18 cellular contexts compared by ENCODE assay signal in the genomic region with DNA sequence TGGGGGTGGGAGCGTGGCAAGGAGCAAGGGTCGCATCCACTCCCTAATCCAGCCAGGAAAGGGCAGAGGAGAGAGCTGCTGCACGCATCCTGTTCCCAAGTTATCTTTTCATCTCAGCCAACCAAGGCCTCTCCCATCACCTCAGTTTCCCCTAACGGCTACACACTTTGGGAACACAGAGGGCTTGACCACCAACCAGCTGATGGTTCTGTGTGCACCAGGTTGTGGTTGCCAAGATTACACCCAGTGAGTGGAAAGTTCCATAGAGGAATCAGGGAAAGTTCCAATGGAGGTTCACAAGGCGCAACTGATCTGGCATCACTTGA. TPM values are rescaled to one million over a fixed set of nuclear protein-coding genes. Genes with fewer than 3 reads are reported as not detected.
DNase-seq lines count a peak whose midpoint lies in the region; ATAC-seq and TF ChIP-seq lines count a peak whose summit lies in the region.
"Had no signal": no experiment of that assay in that cellular context is flagged by ENCODE, and none has a peak within 500 bp of the region (broad histone marks: within the 10 kb centered on the region; RNA-seq: fewer than 3 reads in every experiment).

No MANE protein-coding gene starts in this region.

- H3K9me3 Mint-ChIP-seq in activated CD4-positive, alpha-beta memory T cell treated with anti-CD3 and anti-CD28 coated beads, Interleukin-2, amount 10 ng/mL, durations not matched to agents 7 days and 5 days: no peaks in the 10 kb centered on the region
- no peaks in the 10 kb centered on the region for H3K9me3 Mint-ChIP-seq in activated CD4-positive, alpha-beta memory T cell treated with anti-CD3 and anti-CD28 coated beads for 36 hours
- H3K9me3 Mint-ChIP-seq: activated naive CD8-positive, alpha-beta T cell treated with anti-CD3 and anti-CD28 coated beads for 36 hours; CD8-positive, alpha-beta memory T cell; neural crest cell had no signal

- H4K20me1 ChIP-seq in GM23248 (ENCODE audit: insufficient read depth): no peaks in the 10 kb centered on the region

- H3K27ac Mint-ChIP-seq in activated CD4-positive, alpha-beta memory T cell treated with anti-CD3 and anti-CD28 coated beads, Interleukin-2, amount 10 ng/mL, durations not matched to agents 7 days and 5 days: peak overlapping the region; percentile 18
- H3K27ac Mint-ChIP-seq in activated CD4-positive, alpha-beta memory T cell treated with anti-CD3 and anti-CD28 coated beads for 36 hours: no peak overlapping the region
- H3K27ac Mint-ChIP-seq: activated naive CD8-positive, alpha-beta T cell treated with anti-CD3 and anti-CD28 coated beads for 36 hours had no signal

- in situ Hi-C loops in GM23248 (cut with MboI): no loop called here

- TF ChIP-seq POLR2A in gastroesophageal sphincter (IDR thresholded peaks at IDR 0.05): no peak
- no peak for TF ChIP-seq POLR2A in spleen (IDR thresholded peaks at IDR 0.05)

- H3K36me3 Mint-ChIP-seq in activated CD4-positive, alpha-beta memory T cell treated with anti-CD3 and anti-CD28 coated beads, Interleukin-2, amount 10 ng/mL, durations not matched to agents 7 days and 5 days (ENCODE audit: low read depth): peaks cover 83% of the 10 kb centered on the region
- peaks cover 47% of the 10 kb centered on the region for H3K36me3 Mint-ChIP-seq in activated CD4-positive, alpha-beta memory T cell treated with anti-CD3 and anti-CD28 coated beads for 36 hours
- H3K36me3 Mint-ChIP-seq: activated naive CD8-positive, alpha-beta T cell treated with anti-CD3 and anti-CD28 coated beads for 36 hours had no signal

- H3K79me2 ChIP-seq in GM23248 (ENCODE audit: insufficient read depth): peaks cover 3% of the 10 kb centered on the region; the same call in 1 of the 2 replicates

- peak overlapping the region; percentile 78 for H3K27ac ChIP-seq in GM23248
- peak overlapping the region; percentile 0 to 88 (median 85) for H3K27ac ChIP-seq in gastroesophageal sphincter
- peak overlapping the region in 6 of 8 donors; percentile 40 to 82 (median 68) for H3K27ac ChIP-seq in spleen
- H3K27ac ChIP-seq: body of pancreas, SK-N-MC had no signal

- no peak overlapping the region; the same call in 1 of the 2 replicates for H2AFZ ChIP-seq in GM23248

- H3K4me1 ChIP-seq in GM23248 (ENCODE audit: insufficient read depth): peaks cover 23% of the 10 kb centered on the region
- peaks cover 8 to 86% (median 19%) of the 10 kb centered on the region in 3 donors for H3K4me1 ChIP-seq in gastroesophageal sphincter
- peaks cover 2 to 79% (median 23%) of the 10 kb centered on the region in 6 donors for H3K4me1 ChIP-seq in spleen
- H3K4me1 ChIP-seq: body of pancreas, HAP-1 had no signal

- no peak overlapping the region for H3K4me3 ChIP-seq in GM23248
- no peak overlapping the region for H3K4me3 ChIP-seq in gastroesophageal sphincter
- H3K4me3 ChIP-seq in spleen: no peak overlapping the region
- H3K4me3 ChIP-seq: body of pancreas, HAP-1, SK-N-MC had no signal

- no peaks in the 10 kb centered on the region for H3K27me3 ChIP-seq in GM23248 (replicated peaks; ENCODE audit: insufficient read depth)
- no peaks in the 10 kb centered on the region for H3K27me3 ChIP-seq in gastroesophageal sphincter
- no peaks in the 10 kb centered on the region for H3K27me3 ChIP-seq in spleen (replicated peaks in 1 of 7)
- H3K27me3 ChIP-seq: body of pancreas had no signal

- peak overlapping the region; percentile 16 for H3K4me2 ChIP-seq in GM23248 (ENCODE audit: unreplicated experiment)

- no peak overlapping the region for H3K4me3 Mint-ChIP-seq in activated CD4-positive, alpha-beta memory T cell treated with anti-CD3 and anti-CD28 coated beads, Interleukin-2, amount 10 ng/mL, durations not matched to agents 7 days and 5 days
- no peak overlapping the region for H3K4me3 Mint-ChIP-seq in activated CD4-positive, alpha-beta memory T cell treated with anti-CD3 and anti-CD28 coated beads for 36 hours
- H3K4me3 Mint-ChIP-seq: activated naive CD8-positive, alpha-beta T cell treated with anti-CD3 and anti-CD28 coated beads for 36 hours; CD8-positive, alpha-beta memory T cell; neural crest cell had no signal

- H3K9me3 ChIP-seq in GM23248 (ENCODE audit: low read depth) (no peaks in the 10 kb centered on the region), gastroesophageal sphincter (no peaks in the 10 kb centered on the region), spleen (no peaks in the 10 kb centered on the region)
- H3K9me3 ChIP-seq: body of pancreas, HAP-1 had no signal

- intact Hi-C loops in activated CD4-positive, alpha-beta memory T cell treated with anti-CD3 and anti-CD28 coated beads for 36 hours (cut with micrococcal nuclease): no loop called here
- intact Hi-C loops in spleen (cut with DNase I; ENCODE audit: low total_unique reads): no loop called here

- CTCF ChIA-PET in activated CD4-positive, alpha-beta memory T cell treated with anti-CD3 and anti-CD28 coated beads, Interleukin-2, amount 10 ng/mL, durations not matched to agents 7 days and 5 days (lab: Charles Lee): no interaction called here
- CTCF ChIA-PET in activated CD4-positive, alpha-beta memory T cell treated with anti-CD3 and anti-CD28 coated beads for 36 hours (lab: Charles Lee): interaction anchor here (2.3 kb wide), 1 partner anchor 12 kb away, joined by 6 read pairs; no protein-coding TSS in a partner anchor

- H3F3A ChIP-seq in GM23248 (ENCODE audit: insufficient read depth): peaks cover 19% of the 10 kb centered on the region

- peak; percentile 22 for ATAC-seq in gastroesophageal sphincter
- no peak for ATAC-seq in GM19023 (IDR thresholded peaks at IDR 0.05; ENCODE audit: unreplicated experiment)
- ATAC-seq: body of pancreas had no signal

- peaks cover 70% of the 10 kb centered on the region for H3K4me1 Mint-ChIP-seq in activated CD4-positive, alpha-beta memory T cell treated with anti-CD3 and anti-CD28 coated beads, Interleukin-2, amount 10 ng/mL, durations not matched to agents 7 days and 5 days
- H3K4me1 Mint-ChIP-seq in activated CD4-positive, alpha-beta memory T cell treated with anti-CD3 and anti-CD28 coated beads for 36 hours (ENCODE audit: low read depth): peaks cover 27% of the 10 kb centered on the region
- H3K4me1 Mint-ChIP-seq: activated naive CD8-positive, alpha-beta T cell treated with anti-CD3 and anti-CD28 coated beads for 36 hours; neural crest cell had no signal

- POLR2A ChIA-PET in activated CD4-positive, alpha-beta memory T cell treated with anti-CD3 and anti-CD28 coated beads, Interleukin-2, amount 10 ng/mL, durations not matched to agents 7 days and 5 days (lab: Charles Lee): interaction anchor here (1.5 kb wide), 1 partner anchor 10 kb away, joined by 4 read pairs; no protein-coding TSS in a partner anchor
- POLR2A ChIA-PET in activated CD4-positive, alpha-beta memory T cell treated with anti-CD3 and anti-CD28 coated beads for 36 hours (lab: Charles Lee): interaction anchor here (1.0 kb wide), 1 partner anchor 13 kb away, joined by 3 read pairs; no protein-coding TSS in a partner anchor

- no peak for DNase-seq in activated CD4-positive, alpha-beta memory T cell treated with anti-CD3 and anti-CD28 coated beads, Interleukin-2, amount 10 ng/mL, durations not matched to agents 7 days and 5 days
- no peak for DNase-seq in activated CD4-positive, alpha-beta memory T cell treated with anti-CD3 and anti-CD28 coated beads for 36 hours
- DNase-seq in GM23248 (no peak), spleen (no peak), A172 (ENCODE audit: low spot score) (no peak)
- DNase-seq in effector CD8-positive, alpha-beta T cell (lab: John Stamatoyannopoulos, UW): no peak
- DNase-seq: activated CD4-positive, alpha-beta T cell treated with anti-CD3 and anti-CD28 coated beads for 48 hours; activated naive CD8-positive, alpha-beta T cell treated with anti-CD3 and anti-CD28 coated beads for 36 hours; activated T-cell treated with anti-CD3 and anti-CD28 coated beads, Interleukin-2, amount 50 U/mL, for 1 hour; body of pancreas; CD8-positive, alpha-beta memory T cell; MM.1S; NCI-H1694 treated with DMSO at 0.1 percent for 48 hours had no signal

- no peak for TF ChIP-seq EP300 in gastroesophageal sphincter (IDR thresholded peaks at IDR 0.05)

- H3K9me2 ChIP-seq in GM23248 (ENCODE audit: insufficient read depth): no peaks in the 10 kb centered on the region

- no peaks in the 10 kb centered on the region for H3K27me3 Mint-ChIP-seq in activated CD4-positive, alpha-beta memory T cell treated with anti-CD3 and anti-CD28 coated beads, Interleukin-2, amount 10 ng/mL, durations not matched to agents 7 days and 5 days
- no peaks in the 10 kb centered on the region for H3K27me3 Mint-ChIP-seq in activated CD4-positive, alpha-beta memory T cell treated with anti-CD3 and anti-CD28 coated beads for 36 hours
- H3K27me3 Mint-ChIP-seq: activated naive CD8-positive, alpha-beta T cell treated with anti-CD3 and anti-CD28 coated beads for 36 hours had no signal

- WGBS in GM23248 (ENCODE audit: low coverage in 1 of 2, low lambda C conversion rate in 2 of 2, missing lambda C conversion rate in 2 of 2), 2 experiments: 91 to 94% methylated on average over 5 of the region's 5 CpGs
- 83% methylated on average over 1 of the region's 5 CpGs; no CpG with 5 or more reads in 1 of the 2 donors for WGBS in gastroesophageal sphincter (ENCODE audit: low coverage in 1 of 2), 2 donors
- WGBS in spleen, 5 donors: 63 to 96% (median 83%) methylated on average over 5 of the region's 5 CpGs

- H3K36me3 ChIP-seq in GM23248 (ENCODE audit: low read depth) (no peaks in the 10 kb centered on the region), gastroesophageal sphincter (peaks cover 0 to 28% of the 10 kb centered on the region in 2 donors), spleen (peaks cover 0 to 88% (median 24%) of the 10 kb centered on the region in 6 donors)
- H3K36me3 ChIP-seq: HAP-1 had no signal

- TF ChIP-seq CTCF in gastroesophageal sphincter (IDR thresholded peaks at IDR 0.05): peak in 1 of 4 experiments; percentile 4
- TF ChIP-seq CTCF in spleen (IDR thresholded peaks at IDR 0.05 in 8 of 11, conservative IDR thresholded peaks at IDR 0.05 in 3 of 11): peak in 3 of 11 experiments; percentile 7 to 26 (median 15)

- peak overlapping the region; percentile 40; the same call in 1 of the 2 replicates for H3K9ac ChIP-seq in GM23248

RNA-seq across cellular contexts. Expression of a gene that starts 53.9 kb away (rescaled TPM):
- 100 to 1,000 TPM; 309 to 313 TPM for total RNA-seq in activated CD4-positive, alpha-beta memory T cell treated with anti-CD3 and anti-CD28 coated beads, Interleukin-2, amount 10 ng/mL, durations not matched to agents 7 days and 5 days
- total RNA-seq in activated CD4-positive, alpha-beta memory T cell treated with anti-CD3 and anti-CD28 coated beads for 36 hours: 100 to 1,000 TPM; 107 to 111 TPM
- 20.5 and 21.1 TPM in 2 replicates for total RNA-seq in GM23248 (2014; rRNA removed; shearing (Covaris generic))
- 18.1 and 18.8 TPM in 2 replicates for polyA plus RNA-seq in GM23248 (2016; fragmentation: Nextera tagmentation; extraction: Ambion mirVana)
- total RNA-seq in gastroesophageal sphincter: 10 to 100 TPM; 19.3 to 38.5 (median 31.2) TPM
- total RNA-seq in spleen: 10 to 100 TPM; 45.8 to 71.1 (median 52.9) TPM
- polyA plus RNA-seq in spleen: 10 to 100 TPM; 10.9 to 13.0 (median 11.5) TPM
- 43.1 and 50.3 TPM in 2 replicates for total RNA-seq in A172 (2014; rRNA removed; shearing (Covaris generic))
